24 cellular contexts compared by ENCODE assay signal in the genomic region with DNA sequence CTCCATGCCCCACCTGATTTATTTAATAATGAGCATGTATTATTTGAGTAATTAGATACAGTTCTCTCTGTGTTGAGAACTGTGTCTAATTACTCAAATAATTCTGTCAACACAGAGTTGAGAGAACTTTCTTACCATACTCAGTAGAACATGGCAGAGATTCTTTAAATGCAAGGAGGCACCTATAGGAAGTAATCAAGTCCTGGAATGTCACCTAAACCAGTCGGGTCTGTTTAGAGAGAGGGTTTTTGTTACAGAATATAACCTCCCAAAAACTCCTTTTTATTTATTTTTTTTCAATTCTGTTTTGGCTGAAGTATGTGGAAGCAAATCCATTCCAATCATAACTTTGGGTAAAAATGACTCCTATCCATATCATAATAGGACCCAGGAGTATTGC.
"Had no signal": no experiment of that assay in that cellular context is flagged by ENCODE, and none has a peak within 500 bp of the region (broad histone marks: within the 10 kb centered on the region; RNA-seq: fewer than 3 reads in every experiment).

No MANE protein-coding gene starts in this region.

- H3K36me3 Mint-ChIP-seq: activated naive CD4-positive, alpha-beta T cell treated with anti-CD3 and anti-CD28 coated beads, Interleukin-2, amount 10 ng/mL, durations not matched to agents 7 days and 5 days; activated naive CD8-positive, alpha-beta T cell treated with anti-CD3 and anti-CD28 coated beads for 36 hours had no signal

- H3K27ac Mint-ChIP-seq: activated CD4-positive, alpha-beta memory T cell treated with anti-CD3 and anti-CD28 coated beads, Interleukin-2, amount 10 ng/mL, durations not matched to agents 7 days and 5 days; activated naive CD4-positive, alpha-beta T cell treated with anti-CD3 and anti-CD28 coated beads, Interleukin-2, amount 10 ng/mL, durations not matched to agents 7 days and 5 days; activated naive CD8-positive, alpha-beta T cell treated with anti-CD3 and anti-CD28 coated beads for 36 hours; activated T-helper 17 cell treated with anti-CD3 and anti-CD28 coated beads, Interleukin-2, amount 50 U/mL, for 72 hours; T-helper 2 cell treated with Interferon-gamma antibody and Interleukin-4, amounts not matched to agents 5 μg/mL and 100 μg/mL, for 36 hours had no signal

- DNase-seq: activated CD4-positive, alpha-beta memory T cell treated with anti-CD3 and anti-CD28 coated beads, Interleukin-2, amount 10 ng/mL, durations not matched to agents 7 days and 5 days; activated CD4-positive, alpha-beta T cell treated with anti-CD3 and anti-CD28 coated beads, Interleukin-2, amount 50 U/mL, for 1 hour; activated CD4-positive, CD25-positive, alpha-beta regulatory T cell; activated gamma-delta T cell; activated naive CD4-positive, alpha-beta T cell treated with anti-CD3 and anti-CD28 coated beads, Interleukin-2, amount 10 ng/mL, durations not matched to agents 7 days and 5 days; activated naive CD8-positive, alpha-beta T cell treated with anti-CD3 and anti-CD28 coated beads for 36 hours; activated T-cell treated with anti-CD3 and anti-CD28 coated beads for 4 hours; activated T-cell treated with anti-CD3 and anti-CD28 coated beads, Interleukin-2, amount 50 U/mL, for 48 hours; brain microvascular endothelial cell; Karpas-422; MM.1S; NCI-H1105 treated with DMSO at 0.1 percent for 48 hours; NCI-H1436 treated with DMSO at 0.1 percent for 48 hours; NCI-H187; NCI-H2081; NCI-H510A treated with DMSO at 0.1 percent for 48 hours; NCI-H69; NK-92 treated with Interleukin-12 subunit alpha and Interleukin-12 subunit beta, amount 100 ng/mL, for 24 hours; OCI-M1; SHP77; SW 1271 had no signal

- ATAC-seq: activated T-helper 17 cell treated with anti-CD3 and anti-CD28 coated beads, Interleukin-2, amount 50 U/mL, for 72 hours; SK-N-SH treated with all-trans-retinoic acid at 6 μM for 48 hours had no signal

- H3K9me3 Mint-ChIP-seq: activated CD4-positive, alpha-beta memory T cell treated with anti-CD3 and anti-CD28 coated beads, Interleukin-2, amount 10 ng/mL, durations not matched to agents 7 days and 5 days; activated naive CD4-positive, alpha-beta T cell treated with anti-CD3 and anti-CD28 coated beads, Interleukin-2, amount 10 ng/mL, durations not matched to agents 7 days and 5 days; activated naive CD8-positive, alpha-beta T cell treated with anti-CD3 and anti-CD28 coated beads for 36 hours; activated T-helper 17 cell treated with anti-CD3 and anti-CD28 coated beads, Interleukin-2, amount 50 U/mL, for 72 hours; T-helper 2 cell treated with Interferon-gamma antibody and Interleukin-4, amounts not matched to agents 5 μg/mL and 100 μg/mL, for 36 hours had no signal

- H3K4me1 Mint-ChIP-seq: activated CD4-positive, alpha-beta memory T cell treated with anti-CD3 and anti-CD28 coated beads, Interleukin-2, amount 10 ng/mL, durations not matched to agents 7 days and 5 days; activated naive CD4-positive, alpha-beta T cell treated with anti-CD3 and anti-CD28 coated beads, Interleukin-2, amount 10 ng/mL, durations not matched to agents 7 days and 5 days; activated naive CD8-positive, alpha-beta T cell treated with anti-CD3 and anti-CD28 coated beads for 36 hours; activated T-helper 17 cell treated with anti-CD3 and anti-CD28 coated beads, Interleukin-2, amount 50 U/mL, for 72 hours had no signal

- H3K4me3 Mint-ChIP-seq: activated CD4-positive, alpha-beta memory T cell treated with anti-CD3 and anti-CD28 coated beads, Interleukin-2, amount 10 ng/mL, durations not matched to agents 7 days and 5 days; activated naive CD4-positive, alpha-beta T cell treated with anti-CD3 and anti-CD28 coated beads, Interleukin-2, amount 10 ng/mL, durations not matched to agents 7 days and 5 days; activated naive CD8-positive, alpha-beta T cell treated with anti-CD3 and anti-CD28 coated beads for 36 hours; activated T-helper 17 cell treated with anti-CD3 and anti-CD28 coated beads, Interleukin-2, amount 50 U/mL, for 72 hours; T-helper 2 cell treated with Interferon-gamma antibody and Interleukin-4, amounts not matched to agents 5 μg/mL and 100 μg/mL, for 36 hours had no signal
